In the genomic region with DNA sequence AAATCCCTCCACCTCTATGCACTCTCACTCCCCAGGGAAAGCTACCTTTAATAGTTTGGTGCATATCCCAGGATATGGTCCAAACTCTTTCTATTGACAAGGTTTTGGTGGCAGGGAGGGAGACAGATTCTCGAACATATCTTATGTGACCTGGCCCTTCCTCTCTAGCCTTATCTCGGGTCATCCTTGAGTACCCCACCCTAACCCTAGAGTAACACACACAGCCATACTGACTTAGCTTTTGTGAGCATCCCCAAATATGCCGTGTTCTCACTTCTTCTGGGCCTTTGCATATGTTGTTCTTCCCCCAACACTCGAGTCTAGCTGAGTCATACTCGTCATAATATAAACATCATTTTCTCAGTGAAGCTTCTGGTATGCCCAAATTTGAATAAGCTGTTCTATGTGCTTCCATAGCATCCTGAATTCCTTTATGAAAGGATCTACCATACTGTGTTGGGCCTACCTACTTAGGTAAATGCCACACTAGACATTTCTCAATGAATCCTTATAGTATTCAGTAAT, we compare ENCODE assay signal across 15 cellular contexts. TPM values are rescaled to one million over a fixed set of nuclear protein-coding genes. Genes with fewer than 3 reads are reported as not detected.
A peak's percentile ranks its signal among the peaks of the same experiment; 100 is the strongest.
DNase-seq lines count a peak whose midpoint lies in the region; ATAC-seq, FAIRE-seq and TF ChIP-seq lines count a peak whose summit lies in the region.
"Had no signal": no experiment of that assay in that cellular context is flagged by ENCODE, and none has a peak within 500 bp of the region (broad histone marks: within the 10 kb centered on the region; RNA-seq: fewer than 3 reads in every experiment).

No MANE protein-coding gene starts in this region.

- H3K36me3 Mint-ChIP-seq in glutamatergic neuron (ENCODE audit: unreplicated experiment): no peaks in the 10 kb centered on the region

- H3K4me1 ChIP-seq in A673 (ENCODE audit: insufficient read depth, low read length, poor library complexity, severe bottlenecking): peaks cover 3% of the 10 kb centered on the region
- peaks cover 34% of the 10 kb centered on the region for H3K4me1 ChIP-seq in SJCRH30
- H3K4me1 ChIP-seq: right lobe of liver had no signal

- peaks cover 8% of the 10 kb centered on the region for H3K4me1 Mint-ChIP-seq in glutamatergic neuron (ENCODE audit: low read depth, unreplicated experiment)

- H3K27ac ChIP-seq in A673 (ENCODE audit: low read depth, low read length, poor library complexity, severe bottlenecking) (peak overlapping the region; percentile 5), SJCRH30 (peak overlapping the region; percentile 96)
- H3K27ac ChIP-seq: right lobe of liver, thoracic aorta had no signal

- H3K4me3 ChIP-seq in A673 (ENCODE audit: low read depth, low read length, poor library complexity, severe bottlenecking): no peak overlapping the region
- peak overlapping the region; percentile 27 for H3K4me3 ChIP-seq in SJCRH30
- H3K4me3 ChIP-seq: right lobe of liver, thoracic aorta had no signal

- no peaks in the 10 kb centered on the region for H3K27me3 Mint-ChIP-seq in glutamatergic neuron (ENCODE audit: unreplicated experiment)
- H3K27me3 Mint-ChIP-seq: activated T-cell treated with anti-CD3 and anti-CD28 coated beads, Interleukin-2, amount 50 U/mL, for 24 hours; naive B cell had no signal

- ATAC-seq in GM21526 (IDR thresholded peaks at IDR 0.05; ENCODE audit: low FRiP score, unreplicated experiment) (peak; percentile 58), GM21423 (IDR thresholded peaks at IDR 0.05; ENCODE audit: unreplicated experiment) (no peak)
- ATAC-seq: right lobe of liver had no signal

- no peaks in the 10 kb centered on the region for H3K9me3 Mint-ChIP-seq in glutamatergic neuron (ENCODE audit: unreplicated experiment)
- H3K9me3 Mint-ChIP-seq: activated T-cell treated with anti-CD3 and anti-CD28 coated beads, Interleukin-2, amount 50 U/mL, for 24 hours; naive B cell had no signal

- POLR2A ChIA-PET in A673 (lab: Charles Lee; ENCODE audit: low non-redundant PET): no interaction called here

- no TSS peak for BruUV-seq in A673 (replicated peaks; lab: Mats Ljungman, UMichigan)

- no peak overlapping the region for H3K27ac Mint-ChIP-seq in glutamatergic neuron (ENCODE audit: unreplicated experiment)

- no peaks in the 10 kb centered on the region for H3K9me3 ChIP-seq in A673 (ENCODE audit: low read depth, low read length, poor library complexity, severe bottlenecking)
- H3K9me3 ChIP-seq in SJCRH30 (replicated peaks): no peaks in the 10 kb centered on the region
- H3K9me3 ChIP-seq: right lobe of liver, thoracic aorta had no signal

- no peak overlapping the region for H3K4me3 Mint-ChIP-seq in glutamatergic neuron (ENCODE audit: unreplicated experiment)
- H3K4me3 Mint-ChIP-seq: activated T-cell treated with anti-CD3 and anti-CD28 coated beads, Interleukin-2, amount 50 U/mL, for 24 hours had no signal

- H3K36me3 ChIP-seq in A673 (ENCODE audit: insufficient read depth, low read length, poor library complexity, severe bottlenecking) (peaks cover 19% of the 10 kb centered on the region), SJCRH30 (peaks cover 16% of the 10 kb centered on the region)
- H3K36me3 ChIP-seq: right lobe of liver had no signal

- DNase-seq in A673 (ENCODE audit: low spot score) (peak; percentile 33), SJCRH30 (peak; percentile 13 to 61), fibroblast of peridontal ligament (ENCODE audit: extremely low read depth) (peak; percentile 57), glutamatergic neuron (no peak), GM19239 (ENCODE audit: insufficient read length, low spot score) (no peak)
- DNase-seq in activated CD4-positive, alpha-beta T cell treated with anti-CD3 and anti-CD28 coated beads for 1 hour: no peak
- DNase-seq: activated T-cell treated with anti-CD3 and anti-CD28 coated beads, Interleukin-2, amount 50 U/mL, for 24 hours; effector CD8-positive, alpha-beta T cell; kidney glomerular epithelial cell; right lobe of liver had no signal

- intact Hi-C loops in A673 (cut with micrococcal nuclease; ENCODE audit: unreplicated experiment): no loop called here

- no peak for FAIRE-seq in GM19239 (lab: Jason Lieb, UNC)
- FAIRE-seq: A204.1 had no signal

- H3K27me3 ChIP-seq in A673 (replicated peaks; ENCODE audit: insufficient read depth, low read depth, low read length, poor library complexity): no peaks in the 10 kb centered on the region
- no peaks in the 10 kb centered on the region for H3K27me3 ChIP-seq in SJCRH30
- H3K27me3 ChIP-seq: right lobe of liver had no signal

- TF ChIP-seq CTCF in A673 (conservative IDR thresholded peaks at IDR 0.05; ENCODE audit: low read depth, low read length) (no peak), glutamatergic neuron (IDR thresholded peaks at IDR 0.05; ENCODE audit: partially characterized antibody, unreplicated experiment) (no peak)

- CTCF ChIA-PET in A673 (lab: Charles Lee): no interaction called here

RNA-seq across cellular contexts. Expression of gene TTC17, which starts 7.9 kb away (rescaled TPM):
- total RNA-seq in A673 (2021) (175 and 179 TPM in 2 replicates), glutamatergic neuron (ENCODE audit: unreplicated experiment) (92.0 TPM)
- 55.3 and 68.8 TPM in 2 replicates for total RNA-seq in SJCRH30 (2014; rRNA removed; shearing (Covaris generic))

RNA-seq across cellular contexts. Expression of gene API5, which starts 54.9 kb away (rescaled TPM):
- total RNA-seq in A673 (2021) (287 and 328 TPM in 2 replicates), glutamatergic neuron (ENCODE audit: unreplicated experiment) (101 TPM)
- total RNA-seq in SJCRH30 (2014; rRNA removed; shearing (Covaris generic)): 104 and 118 TPM in 2 replicates

Comparison
In these comparisons a context has a peak if more than half of its experiments do, and no peak if none do; other contexts are left out.
1. DNase-seq: peak in A673 (single experiment), SJCRH30 (2 of 2) and fibroblast of peridontal ligament (single experiment); none in glutamatergic neuron (single experiment), GM19239 (single experiment) and activated CD4-positive, alpha-beta T cell treated with anti-CD3 and anti-CD28 coated beads for 1 hour (single experiment).